ENCODE assay signal across 1 cellular context in the genomic region with DNA sequence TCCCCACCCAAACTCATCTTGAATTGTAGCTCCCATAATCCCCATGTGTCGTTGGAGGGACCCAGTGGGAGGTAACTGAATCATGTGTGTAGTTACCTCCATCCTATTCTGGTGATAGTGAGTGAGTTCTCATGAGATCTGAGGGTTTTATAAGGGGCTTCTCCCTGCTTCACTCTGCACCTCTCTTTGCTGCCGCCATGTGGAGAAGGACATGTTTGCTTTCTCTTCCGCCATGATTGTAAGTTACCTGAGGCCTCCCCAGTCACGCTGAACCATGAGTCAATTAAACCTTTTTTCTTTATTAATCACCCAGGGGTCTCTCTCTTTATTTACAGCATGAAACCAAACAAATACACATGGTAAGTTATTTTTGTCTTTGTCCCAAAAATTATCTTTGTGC.
TF ChIP-seq lines count a peak whose summit lies in the region.

No MANE protein-coding gene starts in this region.

TF ChIP-seq in H1, 55 proteins besides CTCF, POLR2A, EP300 and RAD21:
- TF ChIP-seq EGR1 (IDR thresholded peaks at IDR 0.05; ENCODE audit: borderline replicate concordance, low read depth, low read length) (no peak), YY1 (IDR thresholded peaks at IDR 0.05; ENCODE audit: low read depth, low read length) (peak; percentile 59; the same call in 1 of the 2 replicates)
